8 cellular contexts compared by ENCODE assay signal in the genomic region with DNA sequence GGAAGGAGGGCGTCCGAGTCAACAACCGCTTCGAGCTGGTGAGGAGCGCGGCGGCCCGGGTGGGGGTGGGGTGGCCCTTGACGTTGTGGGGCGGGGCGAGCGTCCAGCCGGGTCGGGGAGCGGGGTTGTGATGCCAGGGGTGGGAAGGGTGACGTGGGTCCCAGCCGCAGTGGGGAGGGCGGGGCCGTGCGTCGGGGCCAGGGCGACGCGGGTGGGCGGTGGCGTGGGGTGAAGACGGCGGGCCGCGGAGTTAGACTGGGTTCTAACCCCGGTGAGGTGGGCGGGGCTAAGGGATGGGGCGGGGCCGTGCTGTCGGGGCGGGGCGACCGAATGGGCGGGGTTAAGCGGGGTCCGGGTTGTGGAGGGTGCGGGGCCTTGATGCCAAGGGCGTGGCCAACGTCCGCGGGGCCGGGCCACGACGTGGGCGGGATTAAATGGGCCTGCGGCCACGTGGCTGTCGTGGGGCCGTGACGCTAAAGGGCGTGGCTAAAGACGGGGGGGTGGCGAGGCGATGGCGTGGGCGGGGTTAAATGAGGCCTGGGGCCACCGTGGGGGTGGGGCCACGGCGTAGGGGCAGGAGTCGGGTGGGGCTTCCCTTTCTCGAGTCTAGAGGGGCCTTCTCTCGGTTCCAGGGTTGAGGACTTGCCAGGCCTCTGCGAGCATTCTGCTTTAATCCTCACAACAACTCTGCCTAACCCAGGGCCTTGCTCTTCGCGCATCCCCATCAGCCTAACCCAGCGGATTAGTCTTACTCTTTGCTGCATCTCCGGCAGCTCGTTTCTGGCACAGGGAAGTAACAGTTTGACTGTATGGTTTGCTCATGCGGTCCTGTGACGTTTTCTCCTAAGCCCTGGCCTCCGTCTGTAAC. TPM values are rescaled to one million over a fixed set of nuclear protein-coding genes. Genes with fewer than 3 reads are reported as not detected.
DNase-seq lines count a peak whose midpoint lies in the region; ATAC-seq and TF ChIP-seq lines count a peak whose summit lies in the region.

No MANE protein-coding gene starts in this region.

- CTCF ChIA-PET in T-cell (lab: Charles Lee), result interaction anchor here in 1 of 2 donors (0.8 to 1.9 kb wide), 5 partner anchors 10 to 173 kb away, joined by 3 to 11 read pairs (median 5); a partner anchor contains a TSS

- H3K79me1 ChIP-seq in trophoblast cell (ENCODE audit: low read length), result peaks cover 11% of the 10 kb centered on the region

- DNase-seq in NCI-H1417 treated with DMSO at 0.1 percent for 48 hours (lab: John Stamatoyannopoulos, UW) (peak; percentile 4), T-cell (peak; percentile 80 to 97 (median 94)), adrenal gland (peak; percentile 95 to 98 (median 97)), heart left ventricle (peak; percentile 95 to 98 (median 96)), trophoblast cell (peak; percentile 91 to 97), tibial artery (peak; percentile 93 to 97)

- peak overlapping the region; percentile 93 for H4K8ac ChIP-seq in trophoblast cell (ENCODE audit: low read depth, low read length)

- intact Hi-C loops in adrenal gland (cut with DNase I), result no loop called here
- intact Hi-C loops in heart left ventricle (cut with DNase I), result loop anchor here in 4 of 10 donors (5.0 to 10.0 kb wide), 4 partner anchors 43 to 172 kb away; a partner anchor contains a TSS
- intact Hi-C loops in tibial artery (cut with DNase I; ENCODE audit: low total_unique reads), result loop anchor here (2.0 kb wide), 1 partner anchor 173 kb away; a partner anchor contains a TSS

- H3K79me2 ChIP-seq in trophoblast cell (ENCODE audit: control insufficient read depth, insufficient read depth, low read length, poor library complexity), result peaks cover 14% of the 10 kb centered on the region

- 2 to 9% (median 3%) methylated on average over 10 to 76 of the region's 76 CpGs for WGBS in adrenal gland, 4 donors
- 3 to 8% (median 5%) methylated on average over 41 to 76 of the region's 76 CpGs for WGBS in heart left ventricle, 4 donors
- WGBS in trophoblast cell (ENCODE audit: extremely low coverage, insufficient coverage, insufficient read length), result no CpG with 5 or more reads among the region's 76 CpGs

- H3K4me3 ChIP-seq in GM08714 (ENCODE audit: low read length) (peak overlapping the region; percentile 73), adrenal gland (peak overlapping the region; percentile 91 to 99 (median 96)), heart left ventricle (peak overlapping the region; percentile 61 to 98 (median 84)), trophoblast cell (ENCODE audit: low read depth, low read length) (peak overlapping the region; percentile 84), tibial artery (peak overlapping the region; percentile 91 to 99)

- peaks cover 23 to 25% (median 25%) of the 10 kb centered on the region in 3 donors for H3K4me1 Mint-ChIP-seq in T-cell

- H2BK12ac ChIP-seq in trophoblast cell (ENCODE audit: low read length), result no peak overlapping the region

- H3K9me3 Mint-ChIP-seq in T-cell, result peaks cover 0 to 5% (median 4%) of the 10 kb centered on the region in 3 donors

- POLR2A ChIA-PET in T-cell (lab: Charles Lee), result interaction anchor here (0.6 to 1.3 kb wide), 3 partner anchors 9 to 89 kb away, joined by 8 to 9 read pairs (median 9); no protein-coding TSS in a partner anchor

- peak overlapping the region; percentile 92 for H2BK120ac ChIP-seq in trophoblast cell (ENCODE audit: insufficient read depth, low read length, poor library complexity)

- H3K27me3 ChIP-seq in adrenal gland (no peaks in the 10 kb centered on the region), heart left ventricle (no peaks in the 10 kb centered on the region), trophoblast cell (ENCODE audit: insufficient read depth, low read length) (no peaks in the 10 kb centered on the region), tibial artery (no peaks in the 10 kb centered on the region)

- no peaks in the 10 kb centered on the region for H3K9me3 ChIP-seq in adrenal gland (replicated peaks in 1 of 3)
- no peaks in the 10 kb centered on the region for H3K9me3 ChIP-seq in heart left ventricle
- H3K9me3 ChIP-seq in trophoblast cell (ENCODE audit: insufficient read depth, low read depth, low read length), result peaks cover 2% of the 10 kb centered on the region
- no peaks in the 10 kb centered on the region for H3K9me3 ChIP-seq in tibial artery

- H3K4me1 ChIP-seq in adrenal gland (replicated peaks in 1 of 2) (peaks cover 15 to 20% of the 10 kb centered on the region in 2 donors), heart left ventricle (peaks cover 0 to 24% (median 16%) of the 10 kb centered on the region in 12 donors), trophoblast cell (ENCODE audit: control insufficient read depth in 1 of 2, insufficient read depth in 2 of 2, low read length in 2 of 2) (peaks cover 4 to 10% of the 10 kb centered on the region in 2 experiments), tibial artery (peaks cover 0 to 21% (median 19%) of the 10 kb centered on the region in 4 donors)

- peak overlapping the region; percentile 97 for H4K91ac ChIP-seq in trophoblast cell (ENCODE audit: low read depth, low read length)

- peak overlapping the region; percentile 38 for H2AFZ ChIP-seq in trophoblast cell (ENCODE audit: insufficient read depth, low read length, poor library complexity)

- H3K23ac ChIP-seq in trophoblast cell (ENCODE audit: low read length), result no peak overlapping the region

- TF ChIP-seq CTCF in adrenal gland (IDR thresholded peaks at IDR 0.05), result no peak
- TF ChIP-seq CTCF in heart left ventricle (IDR thresholded peaks at IDR 0.05), result no peak
- no peak for TF ChIP-seq CTCF in tibial artery (IDR thresholded peaks at IDR 0.05)

- H2BK5ac ChIP-seq in trophoblast cell (ENCODE audit: low read depth, low read length, poor library complexity), result peak overlapping the region; percentile 94

- H3K27ac Mint-ChIP-seq in T-cell, result peak overlapping the region; percentile 95 to 96

- peak overlapping the region; percentile 96 for H4K12ac ChIP-seq in trophoblast cell (ENCODE audit: low read depth, low read length)

- H3K36me3 ChIP-seq in adrenal gland (replicated peaks in 1 of 2) (peaks cover 0 to 7% of the 10 kb centered on the region in 2 donors), heart left ventricle (peaks cover 0 to 39% (median 32%) of the 10 kb centered on the region in 9 donors), trophoblast cell (ENCODE audit: control insufficient read depth in 1 of 2, insufficient read depth in 2 of 2, low read length in 2 of 2) (peaks cover 22 to 24% of the 10 kb centered on the region in 2 experiments), tibial artery (peaks cover 6 to 23% (median 8%) of the 10 kb centered on the region in 3 donors)

- H3K4ac ChIP-seq in trophoblast cell (ENCODE audit: low read depth, low read length), result peak overlapping the region; percentile 89

- H3K9ac ChIP-seq in trophoblast cell (ENCODE audit: low read length), result peak overlapping the region; percentile 78

- peak overlapping the region; percentile 94 for H3K18ac ChIP-seq in trophoblast cell (ENCODE audit: low read length)

- H3K27me3 Mint-ChIP-seq in T-cell, result no peaks in the 10 kb centered on the region

- H3K27ac ChIP-seq in adrenal gland (peak overlapping the region; percentile 99 to 100 (median 100)), heart left ventricle (peak overlapping the region; percentile 91 to 100 (median 99)), trophoblast cell (ENCODE audit: low read depth, low read length) (peak overlapping the region; percentile 97), tibial artery (peak overlapping the region; percentile 99 to 100)

- peaks cover 16% of the 10 kb centered on the region for H3K36me3 Mint-ChIP-seq in T-cell

- no peak for TF ChIP-seq POLR2A in adrenal gland (IDR thresholded peaks at IDR 0.05)
- TF ChIP-seq POLR2A in heart left ventricle (IDR thresholded peaks at IDR 0.05), result no peak

- peak overlapping the region; percentile 97 for H3K14ac ChIP-seq in trophoblast cell (ENCODE audit: low read length)

- H3K4me2 ChIP-seq in trophoblast cell (ENCODE audit: low read length), result peak overlapping the region; percentile 58

- H2AK5ac ChIP-seq in trophoblast cell (ENCODE audit: low read length), result peak overlapping the region; percentile 87

- peak overlapping the region; percentile 86 to 92 (median 86) for H3K4me3 Mint-ChIP-seq in T-cell

- ATAC-seq in HG02763 (IDR thresholded peaks at IDR 0.05; ENCODE audit: unreplicated experiment), result peak; percentile 74
- peak; percentile 72 to 84 (median 78) for ATAC-seq in T-cell (replicated peaks in 1 of 4)
- peak; percentile 86 to 94 (median 92) for ATAC-seq in heart left ventricle

RNA-seq across cellular contexts. Expression of a gene that starts 0.7 kb away (rescaled TPM):
- total RNA-seq in T-cell, result 100 to 1,000 TPM; 289 to 400 (median 322) TPM
- total RNA-seq in adrenal gland, result 100 to 1,000 TPM; 177 to 237 (median 207) TPM
- polyA plus RNA-seq in adrenal gland, result 100 to 1,000 TPM; 215 to 438 (median 253) TPM
- total RNA-seq in heart left ventricle, result 100 to 1,000 TPM in 5 of 9 donors, 10 to 100 TPM in 4; 75.8 to 115 (median 101) TPM
- 10 to 100 TPM; 52.5 to 96.4 TPM for polyA plus RNA-seq in heart left ventricle
- 163 and 166 TPM in 2 replicates for polyA plus RNA-seq in trophoblast cell (2013)

RNA-seq across cellular contexts. Expression of a gene that starts 44.6 kb away (rescaled TPM):
- total RNA-seq in T-cell (10 to 100 TPM; 11.7 to 13.7 (median 12.9) TPM), adrenal gland (1 to 10 TPM in 7 of 8 donors, under 1 TPM in 1; 0.72 to 8.2 (median 5.7) TPM), heart left ventricle (1 to 10 TPM in 6 of 9 donors, under 1 TPM in 3; 0.42 to 2.1 (median 1.3) TPM)
- polyA plus RNA-seq in adrenal gland (10 to 100 TPM in 2 of 3 donors, under 1 TPM in 1; 0.55 to 20.4 (median 10.0) TPM), heart left ventricle (1 to 10 TPM; 1.4 to 1.6 TPM)
- 3.3 TPM in 2 replicates for polyA plus RNA-seq in trophoblast cell (2013)

RNA-seq across cellular contexts. Expression of a gene that starts 45.8 kb away (rescaled TPM):
- total RNA-seq in T-cell (1 to 10 TPM in 1 of 5 donors, under 1 TPM in 3, not detected in 1; 0.23 to 1.1 (median 0.56) TPM), adrenal gland (10 to 100 TPM in 1 of 8 donors, 1 to 10 TPM in 7; 2.8 to 14.4 (median 4.4) TPM), heart left ventricle (1 to 10 TPM in 6 of 9 donors, under 1 TPM in 3; 0.31 to 2.3 (median 1.3) TPM)
- polyA plus RNA-seq in adrenal gland (10 to 100 TPM in 1 of 3 donors, 1 to 10 TPM in 2; 2.8 to 14.2 (median 7.8) TPM), heart left ventricle (under 1 TPM; 0.53 to 0.55 TPM)
- polyA plus RNA-seq in trophoblast cell (2013), result 41.1 and 43.3 TPM in 2 replicates

RNA-seq across cellular contexts. Expression of a gene that starts 49.1 kb away (rescaled TPM):
- 1 to 10 TPM in 1 of 5 donors, under 1 TPM in 4; 0.58 to 1.8 (median 0.93) TPM for total RNA-seq in T-cell
- 10 to 100 TPM in 7 of 8 donors, 1 to 10 TPM in 1; 6.4 to 63.8 (median 18.2) TPM for total RNA-seq in adrenal gland
- 10 to 100 TPM; 12.5 to 13.2 (median 12.9) TPM for polyA plus RNA-seq in adrenal gland
- 10 to 100 TPM in 2 of 9 donors, 1 to 10 TPM in 7; 1.2 to 18.1 (median 4.1) TPM for total RNA-seq in heart left ventricle
- polyA plus RNA-seq in heart left ventricle, result 1 to 10 TPM in 1 of 2 donors, under 1 TPM in 1; 0.19 to 9.1 TPM
- 398 and 423 TPM in 2 replicates for polyA plus RNA-seq in trophoblast cell (2013)

RNA-seq across cellular contexts. Expression of a gene that starts 57.6 kb away (rescaled TPM):
- total RNA-seq in T-cell (1 to 10 TPM; 7.1 to 8.3 (median 7.8) TPM), adrenal gland (1 to 10 TPM; 1.6 to 9.7 (median 3.1) TPM), heart left ventricle (10 to 100 TPM in 1 of 9 donors, 1 to 10 TPM in 4, under 1 TPM in 4; 0.50 to 10.1 (median 1.0) TPM)
- polyA plus RNA-seq in adrenal gland (1 to 10 TPM; 2.3 to 7.8 (median 4.7) TPM), heart left ventricle (1 to 10 TPM; 1.1 to 4.0 TPM)
- polyA plus RNA-seq in trophoblast cell (2013), result 31.2 TPM in 2 replicates

Comparison
In these comparisons a context has a peak if more than half of its experiments do, and no peak if none do; other contexts are left out.
1. Peak in every context shown above with its lines: DNase-seq, ATAC-seq, H3K4me3 ChIP-seq and H3K27ac ChIP-seq.
2. DNase-seq: peak in every context shown above with its lines; median percentile 97 in adrenal gland; 96 in heart left ventricle; 95 in tibial artery; 94 in T-cell; 94 in trophoblast cell; 4 in NCI-H1417 treated with DMSO at 0.1 percent for 48 hours.